Comparison of ENCODE assay signal across 14 cellular contexts in the genomic region with DNA sequence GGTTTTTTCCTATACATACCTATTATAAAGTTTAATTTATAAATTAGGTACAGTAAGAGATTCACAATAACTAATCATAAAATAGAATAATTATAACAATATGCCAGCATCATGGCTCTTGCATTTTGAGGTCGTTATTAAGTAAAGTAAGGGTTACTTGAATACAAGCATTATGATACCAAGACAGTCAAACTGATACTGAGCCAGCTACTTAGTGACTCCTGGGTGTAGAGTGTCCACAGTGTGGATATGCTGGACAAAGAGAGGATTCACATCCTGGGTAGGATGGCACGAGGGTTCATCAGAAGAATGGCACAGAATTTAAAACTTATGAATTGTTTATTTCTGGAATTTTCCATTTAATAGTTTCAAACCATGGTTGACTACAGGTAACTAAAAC. TPM values are rescaled to one million over a fixed set of nuclear protein-coding genes. Genes with fewer than 3 reads are reported as not detected.
DNase-seq lines count a peak whose midpoint lies in the region; ATAC-seq and TF ChIP-seq lines count a peak whose summit lies in the region.
"Had no signal": no experiment of that assay in that cellular context is flagged by ENCODE, and none has a peak within 500 bp of the region (broad histone marks: within the 10 kb centered on the region; RNA-seq: fewer than 3 reads in every experiment).

No MANE protein-coding gene starts in this region.

- TF ChIP-seq CTCF in A673 (conservative IDR thresholded peaks at IDR 0.05; ENCODE audit: low read depth, low read length), result no peak

- intact Hi-C loops in A673 (cut with micrococcal nuclease; ENCODE audit: unreplicated experiment), result no loop called here

- in situ Hi-C loops in KBM-7 (cut with MboI; ENCODE audit: low pct_unique_long_range_greater_than_20kb, low sequenced_read_pairs), result no loop called here

- H3K36me3 ChIP-seq in A673 (ENCODE audit: insufficient read depth, low read length, poor library complexity, severe bottlenecking), result no peaks in the 10 kb centered on the region
- H3K36me3 ChIP-seq: uterus had no signal

- H3K9me3 ChIP-seq in A673 (ENCODE audit: low read depth, low read length, poor library complexity, severe bottlenecking), result no peaks in the 10 kb centered on the region
- H3K9me3 ChIP-seq: uterus had no signal

- DNase-seq in A673 (ENCODE audit: low spot score) (no peak), KBM-7 (no peak), NCI-H146 (lab: John Stamatoyannopoulos, UW) (no peak)
- DNase-seq: activated CD4-positive, alpha-beta T cell treated with anti-CD3 and anti-CD28 coated beads for 36 hours; activated T-cell treated with anti-CD3 and anti-CD28 coated beads, Interleukin-2, amount 50 U/mL, for 24 hours; immature natural killer cell; NCI-H524 treated with DMSO at 0.1 percent for 48 hours; stimulated activated naive CD4-positive, alpha-beta T cell treated with Interleukin-2 at 50 U/mL for 16 hours; uterus had no signal

- no peaks in the 10 kb centered on the region for H3K27me3 ChIP-seq in A673 (replicated peaks; ENCODE audit: insufficient read depth, low read depth, low read length, poor library complexity)
- H3K27me3 ChIP-seq: uterus had no signal

- POLR2A ChIA-PET in A673 (lab: Charles Lee; ENCODE audit: low non-redundant PET), result no interaction called here

- ATAC-seq in GM18858 (IDR thresholded peaks at IDR 0.05; ENCODE audit: unreplicated experiment) (peak; percentile 40), GM21390 (IDR thresholded peaks at IDR 0.05; ENCODE audit: unreplicated experiment) (peak; percentile 42), HG02938 (IDR thresholded peaks at IDR 0.05; ENCODE audit: unreplicated experiment) (peak; percentile 47), HG03520 (IDR thresholded peaks at IDR 0.05; ENCODE audit: unreplicated experiment) (peak; percentile 23), GM21367 (IDR thresholded peaks at IDR 0.05; ENCODE audit: unreplicated experiment) (no peak)
- ATAC-seq: activated CD4-positive, alpha-beta T cell treated with anti-CD3 and anti-CD28 coated beads for 36 hours had no signal

- peaks cover 24% of the 10 kb centered on the region for H3K4me1 ChIP-seq in A673 (ENCODE audit: insufficient read depth, low read length, poor library complexity, severe bottlenecking)

- no peak overlapping the region for H3K27ac ChIP-seq in A673 (ENCODE audit: low read depth, low read length, poor library complexity, severe bottlenecking)
- H3K27ac ChIP-seq: uterus had no signal

- CTCF ChIA-PET in A673 (lab: Charles Lee), result no interaction called here

- H3K4me3 ChIP-seq in A673 (ENCODE audit: low read depth, low read length, poor library complexity, severe bottlenecking), result no peak overlapping the region
- H3K4me3 ChIP-seq: uterus had no signal

- no TSS peak for BruUV-seq in A673 (replicated peaks; lab: Mats Ljungman, UMichigan)

RNA-seq across cellular contexts. Expression of a gene that starts 8.2 kb away (rescaled TPM):
- 0.11 and 0.35 TPM in 2 replicates for total RNA-seq in A673 (2021)
- total RNA-seq: activated CD4-positive, alpha-beta T cell treated with anti-CD3 and anti-CD28 coated beads for 36 hours had no signal
